Comparison of ENCODE assay signal across 11 cellular contexts in the genomic region with DNA sequence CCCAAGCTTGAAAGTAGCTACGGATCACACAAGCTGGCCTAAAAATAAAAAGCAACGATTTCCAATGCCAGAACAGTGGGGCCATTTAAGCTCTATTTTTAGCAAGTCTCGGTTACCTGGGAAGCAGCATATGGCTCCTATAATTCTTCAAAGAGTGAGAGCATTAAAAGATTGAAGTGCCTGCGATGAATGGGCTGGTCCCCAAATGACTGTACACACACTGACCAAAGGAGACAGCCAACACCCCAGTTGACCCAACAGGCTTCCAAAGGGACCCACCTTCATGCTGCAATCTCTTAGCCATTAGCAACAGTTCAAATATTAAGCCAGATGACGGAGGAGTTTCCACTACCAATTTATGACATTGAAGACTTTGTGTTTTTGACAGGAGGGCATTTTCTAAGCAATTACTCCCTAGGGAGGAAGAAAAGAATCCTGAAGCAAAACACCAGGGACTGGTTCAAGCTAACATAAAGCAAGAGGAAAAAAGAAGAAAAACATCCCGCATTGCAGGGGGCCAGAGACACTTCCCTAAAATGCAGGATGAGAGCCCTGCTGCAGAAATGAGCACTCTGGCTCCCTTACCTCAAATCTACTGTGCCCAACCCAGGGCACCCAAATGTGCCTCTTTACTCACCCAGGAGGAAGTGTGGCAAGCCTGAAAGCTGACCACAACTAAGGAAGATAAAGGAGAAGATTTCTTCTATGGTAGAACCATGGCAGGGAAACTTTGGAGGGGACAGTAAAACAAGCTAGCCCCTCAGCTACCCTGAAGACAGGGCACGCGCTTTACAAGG. TPM values are rescaled to one million over a fixed set of nuclear protein-coding genes. Genes with fewer than 3 reads are reported as not detected.
A peak's percentile ranks its signal among the peaks of the same experiment; 100 is the strongest.
DNase-seq lines count a peak whose midpoint lies in the region; ATAC-seq lines count a peak whose summit lies in the region.
"Had no signal": no experiment of that assay in that cellular context is flagged by ENCODE, and none has a peak within 500 bp of the region (broad histone marks: within the 10 kb centered on the region; RNA-seq: fewer than 3 reads in every experiment).

No MANE protein-coding gene starts in this region.

- peak overlapping the region; percentile 44 for H3K4me3 Mint-ChIP-seq in activated naive CD4-positive, alpha-beta T cell treated with anti-CD3 and anti-CD28 coated beads, Interleukin-2, amount 50 U/mL, for 24 hours

- no peaks in the 10 kb centered on the region for H3K27me3 Mint-ChIP-seq in activated naive CD4-positive, alpha-beta T cell treated with anti-CD3 and anti-CD28 coated beads, Interleukin-2, amount 50 U/mL, for 24 hours

- H3K27ac Mint-ChIP-seq in activated naive CD4-positive, alpha-beta T cell treated with anti-CD3 and anti-CD28 coated beads, Interleukin-2, amount 50 U/mL, for 24 hours, result peak overlapping the region; percentile 62

- H3K4me1 Mint-ChIP-seq in activated naive CD4-positive, alpha-beta T cell treated with anti-CD3 and anti-CD28 coated beads, Interleukin-2, amount 50 U/mL, for 24 hours, result peaks cover 71% of the 10 kb centered on the region

- no peaks in the 10 kb centered on the region for H3K9me3 Mint-ChIP-seq in activated naive CD4-positive, alpha-beta T cell treated with anti-CD3 and anti-CD28 coated beads, Interleukin-2, amount 50 U/mL, for 24 hours

- peaks cover 3% of the 10 kb centered on the region for H3K36me3 Mint-ChIP-seq in activated naive CD4-positive, alpha-beta T cell treated with anti-CD3 and anti-CD28 coated beads, Interleukin-2, amount 50 U/mL, for 24 hours

- DNase-seq in activated naive CD4-positive, alpha-beta T cell (lab: John Stamatoyannopoulos, UW), result no peak
- peak; percentile 63 for DNase-seq in SKM-1 (lab: John Stamatoyannopoulos, UW; ENCODE audit: unreplicated experiment)
- DNase-seq in left ventricle myocardium superior, result no peak
- DNase-seq in 8988T, result no peak
- DNase-seq: foreskin keratinocyte, NCI-H1105 had no signal

- intact Hi-C loops in left ventricle myocardium superior (cut with micrococcal nuclease), result no loop called here

- ATAC-seq in left ventricle myocardium superior, result peak; percentile 54
- ATAC-seq in HG03457 (IDR thresholded peaks at IDR 0.05; ENCODE audit: unreplicated experiment), result no peak
- no peak for ATAC-seq in HG02885 (IDR thresholded peaks at IDR 0.05; ENCODE audit: poor library complexity, unreplicated experiment)
- no peak for ATAC-seq in HG02981 (IDR thresholded peaks at IDR 0.05; ENCODE audit: unreplicated experiment)
- ATAC-seq: foreskin keratinocyte, Panc1 had no signal

RNA-seq across cellular contexts. Expression of gene SH3KBP1, which starts 21.6 kb away (rescaled TPM):
- 73.4 TPM for total RNA-seq in left ventricle myocardium superior
